In the genomic region with DNA sequence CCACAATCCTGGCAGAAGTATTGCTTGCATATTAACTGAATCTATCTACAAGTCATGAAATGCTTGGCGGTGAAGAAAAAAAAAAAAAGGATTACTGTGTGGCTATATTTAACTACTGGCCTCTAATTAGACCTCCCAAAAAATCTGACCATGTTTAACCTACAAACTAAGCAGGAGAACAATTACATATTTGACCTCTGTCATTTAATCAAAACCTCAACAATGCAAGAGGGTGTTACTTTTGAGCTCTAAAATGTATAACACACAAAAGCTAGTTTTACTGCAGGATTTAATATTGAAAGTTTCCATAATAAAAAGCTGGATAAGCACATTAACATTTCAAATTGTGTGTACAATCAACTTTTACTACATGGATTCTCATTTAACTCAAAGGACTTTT, we compare ENCODE assay signal across 12 cellular contexts. TPM values are rescaled to one million over a fixed set of nuclear protein-coding genes. Genes with fewer than 3 reads are reported as not detected.
DNase-seq lines count a peak whose midpoint lies in the region; ATAC-seq and TF ChIP-seq lines count a peak whose summit lies in the region.
"Had no signal": no experiment of that assay in that cellular context is flagged by ENCODE, and none has a peak within 500 bp of the region (broad histone marks: within the 10 kb centered on the region; RNA-seq: fewer than 3 reads in every experiment).

No MANE protein-coding gene starts in this region.

- H3K36me3 ChIP-seq in OCI-LY1 (ENCODE audit: insufficient read depth, low read length): 0 out of 2 replicates have a peak, but pooled peaks cover 3% of the 10 kb centered on the region
- H3K36me3 ChIP-seq in effector memory CD4-positive, alpha-beta T cell (ENCODE audit: control insufficient read depth, insufficient read depth, low read length): no peaks in the 10 kb centered on the region

- no peaks in the 10 kb centered on the region for H3K9me3 ChIP-seq in OCI-LY1 (ENCODE audit: low read length)
- H3K9me3 ChIP-seq in effector memory CD4-positive, alpha-beta T cell (ENCODE audit: control insufficient read depth, low read length): no peaks in the 10 kb centered on the region

- no peaks in the 10 kb centered on the region for H3F3A ChIP-seq in OCI-LY1 (ENCODE audit: insufficient read depth, low read length)

- peak overlapping the region; percentile 96 for H3K4me3 Mint-ChIP-seq in activated CD4-positive, alpha-beta T cell treated with anti-CD3 and anti-CD28 coated beads, Interleukin-2, amount 10 ng/mL, durations not matched to agents 7 days and 5 days
- H3K4me3 Mint-ChIP-seq in stimulated activated effector memory CD8-positive, alpha-beta T cell treated with anti-CD3 and anti-CD28 coated beads, Interleukin-12 subunit alpha, Interleukin-12 subunit beta, amount 100 ng/mL, for 72 hours: peak overlapping the region; percentile 87
- H3K4me3 Mint-ChIP-seq in mesothelial cell of epicardium: no peak overlapping the region

- H2AFZ ChIP-seq in OCI-LY1 (ENCODE audit: low read length): no peak overlapping the region

- no peak for DNase-seq in activated CD4-positive, alpha-beta T cell treated with anti-CD3 and anti-CD28 coated beads, Interleukin-2, amount 10 ng/mL, durations not matched to agents 7 days and 5 days
- no peak for DNase-seq in activated CD4-positive, alpha-beta T cell treated with anti-CD3 and anti-CD28 coated beads, Interleukin-2, amount 50 U/mL, for 1 hour
- DNase-seq in effector memory CD4-positive, alpha-beta T cell: no peak
- no peak for DNase-seq in stimulated activated effector memory CD8-positive, alpha-beta T cell treated with anti-CD3 and anti-CD28 coated beads, Interleukin-12 subunit alpha, Interleukin-12 subunit beta, amount 100 ng/mL, for 72 hours (ENCODE audit: low spot score in 2 of 2)
- no peak for DNase-seq in foreskin fibroblast
- no peak for DNase-seq in NCI-H2196 treated with DMSO at 0.1 percent for 48 hours (lab: John Stamatoyannopoulos, UW; ENCODE audit: unreplicated experiment)
- no peak for DNase-seq in mesothelial cell of epicardium (ENCODE audit: low spot score in 2 of 2, unreplicated experiment in 2 of 2)
- DNase-seq: DND-41; stimulated activated CD4-positive, alpha-beta T cell treated with anti-CD3 and anti-CD28 coated beads, Interleukin-1b, Interleukin-23, amount 100 ng/mL, for 48 hours had no signal

- peak overlapping the region; percentile 69 for H3K9ac ChIP-seq in OCI-LY1 (ENCODE audit: low read length)

- H3K27me3 ChIP-seq in OCI-LY1 (ENCODE audit: insufficient read depth, low read length): no peaks in the 10 kb centered on the region
- no peaks in the 10 kb centered on the region for H3K27me3 ChIP-seq in effector memory CD4-positive, alpha-beta T cell (replicated peaks; ENCODE audit: control insufficient read depth, insufficient read depth, low read length, poor library complexity, severe bottlenecking)

- H3K27me3 Mint-ChIP-seq in activated CD4-positive, alpha-beta T cell treated with anti-CD3 and anti-CD28 coated beads, Interleukin-2, amount 10 ng/mL, durations not matched to agents 7 days and 5 days: no peaks in the 10 kb centered on the region
- peaks cover 4% of the 10 kb centered on the region for H3K27me3 Mint-ChIP-seq in mesothelial cell of epicardium (ENCODE audit: low read depth)

- H3K4me1 Mint-ChIP-seq in activated CD4-positive, alpha-beta T cell treated with anti-CD3 and anti-CD28 coated beads, Interleukin-2, amount 10 ng/mL, durations not matched to agents 7 days and 5 days: peaks cover 37% of the 10 kb centered on the region
- H3K4me1 Mint-ChIP-seq in stimulated activated effector memory CD8-positive, alpha-beta T cell treated with anti-CD3 and anti-CD28 coated beads, Interleukin-12 subunit alpha, Interleukin-12 subunit beta, amount 100 ng/mL, for 72 hours: peaks cover 15% of the 10 kb centered on the region
- peaks cover 18% of the 10 kb centered on the region for H3K4me1 Mint-ChIP-seq in mesothelial cell of epicardium

- no peak for ATAC-seq in stimulated activated effector memory CD8-positive, alpha-beta T cell treated with anti-CD3 and anti-CD28 coated beads, Interleukin-12 subunit alpha, Interleukin-12 subunit beta, amount 100 ng/mL, for 72 hours
- ATAC-seq: left lobe of liver had no signal

- H3K9me3 Mint-ChIP-seq in activated CD4-positive, alpha-beta T cell treated with anti-CD3 and anti-CD28 coated beads, Interleukin-2, amount 10 ng/mL, durations not matched to agents 7 days and 5 days: no peaks in the 10 kb centered on the region
- no peaks in the 10 kb centered on the region for H3K9me3 Mint-ChIP-seq in stimulated activated effector memory CD8-positive, alpha-beta T cell treated with anti-CD3 and anti-CD28 coated beads, Interleukin-12 subunit alpha, Interleukin-12 subunit beta, amount 100 ng/mL, for 72 hours
- H3K9me3 Mint-ChIP-seq in mesothelial cell of epicardium: peaks cover 16% of the 10 kb centered on the region

- no peak overlapping the region for H3K27ac ChIP-seq in OCI-LY1 (ENCODE audit: low read depth, low read length, poor library complexity, severe bottlenecking)
- peak overlapping the region; percentile 96 for H3K27ac ChIP-seq in effector memory CD4-positive, alpha-beta T cell (ENCODE audit: insufficient read depth, low read length, poor library complexity, severe bottlenecking)

- peak overlapping the region; percentile 99 for H3K27ac Mint-ChIP-seq in activated CD4-positive, alpha-beta T cell treated with anti-CD3 and anti-CD28 coated beads, Interleukin-2, amount 10 ng/mL, durations not matched to agents 7 days and 5 days
- H3K27ac Mint-ChIP-seq in stimulated activated effector memory CD8-positive, alpha-beta T cell treated with anti-CD3 and anti-CD28 coated beads, Interleukin-12 subunit alpha, Interleukin-12 subunit beta, amount 100 ng/mL, for 72 hours: peak overlapping the region; percentile 89
- no peak overlapping the region for H3K27ac Mint-ChIP-seq in mesothelial cell of epicardium

- POLR2A ChIA-PET in activated CD4-positive, alpha-beta T cell treated with anti-CD3 and anti-CD28 coated beads, Interleukin-2, amount 10 ng/mL, durations not matched to agents 7 days and 5 days (lab: Charles Lee): interaction anchor here (0.6 kb wide), 1 partner anchor 214 kb away, joined by 3 read pairs; no protein-coding TSS in a partner anchor

- H3K9me2 ChIP-seq in OCI-LY1 (ENCODE audit: low read depth, low read length): no peaks in the 10 kb centered on the region

- H3K4me1 ChIP-seq in OCI-LY1 (ENCODE audit: insufficient read depth, low read length, severe bottlenecking): peaks cover 29% of the 10 kb centered on the region
- H3K4me1 ChIP-seq in effector memory CD4-positive, alpha-beta T cell (ENCODE audit: control insufficient read depth, insufficient read depth, low read length, poor library complexity, severe bottlenecking): peaks cover 2% of the 10 kb centered on the region

- CTCF ChIA-PET in activated CD4-positive, alpha-beta T cell treated with anti-CD3 and anti-CD28 coated beads, Interleukin-2, amount 10 ng/mL, durations not matched to agents 7 days and 5 days (lab: Charles Lee): interaction anchor here (0.5 to 0.8 kb wide), 5 partner anchors 46 to 933 kb away, joined by 3 to 5 read pairs (median 3); no protein-coding TSS in a partner anchor

- H3K4me3 ChIP-seq in OCI-LY1 (ENCODE audit: low read depth, low read length, poor library complexity, severe bottlenecking) (peak overlapping the region; percentile 71), foreskin fibroblast (ENCODE audit: low read depth in 1 of 2, low read length in 2 of 2) (no peak overlapping the region)
- peak overlapping the region; percentile 75 for H3K4me3 ChIP-seq in effector memory CD4-positive, alpha-beta T cell (ENCODE audit: insufficient read depth, low read depth, low read length, poor library complexity, severe bottlenecking)

- H3K79me2 ChIP-seq in OCI-LY1 (ENCODE audit: insufficient read depth, low read length): no peaks in the 10 kb centered on the region

- no peaks in the 10 kb centered on the region for H4K20me1 ChIP-seq in OCI-LY1 (ENCODE audit: insufficient read depth, low read length)

- H3K36me3 Mint-ChIP-seq in activated CD4-positive, alpha-beta T cell treated with anti-CD3 and anti-CD28 coated beads, Interleukin-2, amount 10 ng/mL, durations not matched to agents 7 days and 5 days (ENCODE audit: low read depth): peaks cover 31% of the 10 kb centered on the region
- peaks cover 38% of the 10 kb centered on the region for H3K36me3 Mint-ChIP-seq in stimulated activated effector memory CD8-positive, alpha-beta T cell treated with anti-CD3 and anti-CD28 coated beads, Interleukin-12 subunit alpha, Interleukin-12 subunit beta, amount 100 ng/mL, for 72 hours
- H3K36me3 Mint-ChIP-seq in mesothelial cell of epicardium: no peaks in the 10 kb centered on the region

- TF ChIP-seq CTCF in OCI-LY1 (IDR thresholded peaks at IDR 0.05; ENCODE audit: low read length) (no peak), foreskin fibroblast (IDR thresholded peaks at IDR 0.05; ENCODE audit: low read depth, low read length) (no peak), mesothelial cell of epicardium (IDR thresholded peaks at IDR 0.05; ENCODE audit: unreplicated experiment) (no peak)

- peak overlapping the region; percentile 68 for H3K4me2 ChIP-seq in OCI-LY1 (ENCODE audit: low read length)

RNA-seq across cellular contexts. Expression of a gene that starts 1.5 kb away (rescaled TPM):
- 100 to 1,000 TPM; 148 to 185 TPM for total RNA-seq in activated CD4-positive, alpha-beta T cell treated with anti-CD3 and anti-CD28 coated beads, Interleukin-2, amount 10 ng/mL, durations not matched to agents 7 days and 5 days
- total RNA-seq in mesothelial cell of epicardium: 4.9 to 7.7 TPM (median 5.3 TPM) in 3 replicates
- total RNA-seq: osteocyte had no signal

Comparison
In these comparisons a context has a peak if more than half of its experiments do, and no peak if none do; other contexts are left out.
1. H3K4me3 ChIP-seq: peak in OCI-LY1 (single experiment) and effector memory CD4-positive, alpha-beta T cell (single experiment); none in foreskin fibroblast (0 of 2).
2. RNA of a gene that starts 1.5 kb away (total RNA-seq): 148 to 185 TPM in activated CD4-positive, alpha-beta T cell treated with anti-CD3 and anti-CD28 coated beads, Interleukin-2, amount 10 ng/mL, durations not matched to agents 7 days and 5 days; 4.9 to 7.7 TPM in mesothelial cell of epicardium; every median in the first group is over 10 times any median in the second.